In genomic region chr7:47979832-47980181, GRCh38 we compare ENCODE assay signal across 8 cellular contexts. TPM values are rescaled to one million over a fixed set of nuclear protein-coding genes. Genes with fewer than 3 reads are reported as not detected.
DNase-seq lines count a peak whose midpoint lies in the region; ATAC-seq and TF ChIP-seq lines count a peak whose summit lies in the region.

No MANE protein-coding gene starts in this region.

- H3K36me3 Mint-ChIP-seq in stimulated activated naive CD8-positive, alpha-beta T cell treated with anti-CD3 and anti-CD28 coated beads, Interleukin-15, Interleukin-2, amounts not matched to agents 100 ng/mL and 50 ng/mL, for 24 hours (ENCODE audit: low read depth), result peaks cover 37% of the 10 kb centered on the region

- no peaks in the 10 kb centered on the region for H3K9me3 Mint-ChIP-seq in stimulated activated naive CD8-positive, alpha-beta T cell treated with anti-CD3 and anti-CD28 coated beads, Interleukin-15, Interleukin-2, amounts not matched to agents 100 ng/mL and 50 ng/mL, for 24 hours

- 30% methylated on average over 7 of the region's 7 CpGs for WGBS in mammary epithelial cell (ENCODE audit: low coverage, missing lambda C conversion rate)

- dilution Hi-C loops in mammary epithelial cell (cut with HindIII; ENCODE audit: low sequenced_read_pairs), result loop anchor here (5.0 kb wide), 2 partner anchors 38 to 112 kb away; no protein-coding TSS in a partner anchor

- peaks cover 21% of the 10 kb centered on the region for H3K79me2 ChIP-seq in mammary epithelial cell (ENCODE audit: insufficient read depth, low read length)

- peak overlapping the region; percentile 91 for H3K4me3 Mint-ChIP-seq in stimulated activated naive CD8-positive, alpha-beta T cell treated with anti-CD3 and anti-CD28 coated beads, Interleukin-15, Interleukin-2, amounts not matched to agents 100 ng/mL and 50 ng/mL, for 24 hours

- DNase-seq in stimulated activated naive CD8-positive, alpha-beta T cell treated with anti-CD3 and anti-CD28 coated beads, Interleukin-15, Interleukin-2, amounts not matched to agents 100 U/mL and 50 U/mL, for 24 hours, result no peak
- DNase-seq in mammary epithelial cell (peak; percentile 9), vagina (ENCODE audit: extremely low spot score in 2 of 2) (no peak), NCI-H345 (lab: John Stamatoyannopoulos, UW) (no peak), left lobe of liver (ENCODE audit: low spot score) (no peak)
- DNase-seq in activated effector memory CD4-positive, alpha-beta T cell treated with Interleukin-2 at 50 U/mL for 16 hours, result no peak

- peak overlapping the region; percentile 66 for H3K4me2 ChIP-seq in mammary epithelial cell (ENCODE audit: insufficient read depth, low read depth, low read length)

- intact Hi-C loops in mammary epithelial cell (cut with micrococcal nuclease) (loop anchor here (1.0 to 5.0 kb wide), 2 partner anchors 57 to 109 kb away; partner anchors contain the start of genes C7orf57 and UPP1), vagina (cut with DNase I) (no loop called here)

- no peak overlapping the region for H3K9ac ChIP-seq in mammary epithelial cell (ENCODE audit: insufficient read depth, low read length)
- no peak overlapping the region for H3K9ac ChIP-seq in mucosa of rectum (ENCODE audit: low read depth in 1 of 2, low read length in 2 of 2)

- H3K4me1 ChIP-seq in mammary epithelial cell (ENCODE audit: insufficient read depth, low read length) (peaks cover 10% of the 10 kb centered on the region), mucosa of rectum (ENCODE audit: control insufficient read depth in 2 of 2, insufficient read depth in 2 of 2, low read length in 2 of 2) (peaks cover 8 to 10% of the 10 kb centered on the region in 2 donors), vagina (peaks cover 14% of the 10 kb centered on the region)

- no peaks in the 10 kb centered on the region for H3K27me3 ChIP-seq in mammary epithelial cell (ENCODE audit: insufficient read depth, low read length)
- H3K27me3 ChIP-seq in mucosa of rectum (ENCODE audit: control insufficient read depth in 2 of 2, insufficient read depth in 2 of 2, low read length in 2 of 2), result no peaks in the 10 kb centered on the region
- H3K27me3 ChIP-seq in vagina, result no peaks in the 10 kb centered on the region

- BruUV-seq in mammary epithelial cell (replicated peaks; lab: Mats Ljungman, UMichigan), result no TSS peak

- ATAC-seq in stimulated activated naive CD8-positive, alpha-beta T cell treated with anti-CD3 and anti-CD28 coated beads, Interleukin-15, Interleukin-2, amounts not matched to agents 100 U/mL and 50 U/mL, for 24 hours, result no peak
- no peak for ATAC-seq in left lobe of liver

- no peak overlapping the region for H3K27ac Mint-ChIP-seq in stimulated activated naive CD8-positive, alpha-beta T cell treated with anti-CD3 and anti-CD28 coated beads, Interleukin-15, Interleukin-2, amounts not matched to agents 100 ng/mL and 50 ng/mL, for 24 hours

- H3K27me3 Mint-ChIP-seq in stimulated activated naive CD8-positive, alpha-beta T cell treated with anti-CD3 and anti-CD28 coated beads, Interleukin-15, Interleukin-2, amounts not matched to agents 100 ng/mL and 50 ng/mL, for 24 hours, result no peaks in the 10 kb centered on the region

- in situ Hi-C loops in mammary epithelial cell (cut with MboI; ENCODE audit: low sequenced_read_pairs in 2 of 2), result loop anchor here (5.0 to 10.0 kb wide), 2 partner anchors 112 to 135 kb away; no protein-coding TSS in a partner anchor

- no peak overlapping the region for H3K27ac ChIP-seq in mammary epithelial cell (ENCODE audit: insufficient read depth, low read depth, low read length)
- H3K27ac ChIP-seq in mucosa of rectum (ENCODE audit: low read depth in 2 of 2, low read length in 2 of 2), result peak overlapping the region; percentile 92 to 94
- peak overlapping the region; percentile 93 for H3K27ac ChIP-seq in vagina

- CTCF ChIA-PET in mammary epithelial cell (lab: Charles Lee; ENCODE audit: low non-redundant PET), result no interaction called here

- peaks cover 36% of the 10 kb centered on the region for H3K4me1 Mint-ChIP-seq in stimulated activated naive CD8-positive, alpha-beta T cell treated with anti-CD3 and anti-CD28 coated beads, Interleukin-15, Interleukin-2, amounts not matched to agents 100 ng/mL and 50 ng/mL, for 24 hours (ENCODE audit: low read depth)

- peak overlapping the region; percentile 89 for H2AFZ ChIP-seq in mammary epithelial cell (ENCODE audit: low read depth, low read length)

- peak overlapping the region; percentile 73 to 90 (median 78) for H3K4me3 ChIP-seq in mammary epithelial cell (replicated peaks in 1 of 3; ENCODE audit: insufficient read depth in 1 of 3, low read depth in 2 of 3, low read length in 3 of 3)
- H3K4me3 ChIP-seq in mucosa of rectum (ENCODE audit: low read length in 2 of 2), result peak overlapping the region; percentile 65 to 93
- H3K4me3 ChIP-seq in vagina, result peak overlapping the region; percentile 77 to 83

- no peak for TF ChIP-seq POLR2A in vagina (IDR thresholded peaks at IDR 0.05)

- TF ChIP-seq CTCF in mammary epithelial cell (conservative IDR thresholded peaks at IDR 0.05 in 1 of 2, IDR thresholded peaks at IDR 0.05 in 1 of 2; ENCODE audit: extremely low read depth in 1 of 2, insufficient read depth in 1 of 2, low read depth in 1 of 2, low read length in 2 of 2) (no peak), vagina (IDR thresholded peaks at IDR 0.05) (no peak)

- no peaks in the 10 kb centered on the region for H3K9me3 ChIP-seq in mammary epithelial cell (replicated peaks; ENCODE audit: insufficient read depth, low read length)
- no peaks in the 10 kb centered on the region for H3K9me3 ChIP-seq in mucosa of rectum (ENCODE audit: control insufficient read depth in 2 of 2, low read length in 2 of 2)
- H3K9me3 ChIP-seq in vagina, result no peaks in the 10 kb centered on the region

- peaks cover 22% of the 10 kb centered on the region for H3K36me3 ChIP-seq in mammary epithelial cell (ENCODE audit: insufficient read depth, low read length)
- H3K36me3 ChIP-seq in mucosa of rectum (ENCODE audit: control insufficient read depth in 2 of 2, insufficient read depth in 2 of 2, low read length in 2 of 2), result peaks cover 23 to 33% of the 10 kb centered on the region in 2 donors
- H3K36me3 ChIP-seq in vagina, result peaks cover 8 to 30% of the 10 kb centered on the region in 2 donors

- H4K20me1 ChIP-seq in mammary epithelial cell (ENCODE audit: insufficient read depth, low read length), result no peaks in the 10 kb centered on the region

RNA-seq across cellular contexts. Expression of gene HUS1, which starts 0.4 kb away (rescaled TPM):
- total RNA-seq in mammary epithelial cell, result 10 to 100 TPM; 31.3 to 36.8 TPM
- 23.2 TPM for polyA plus RNA-seq in mammary epithelial cell
- 12.4 TPM for polyA minus RNA-seq in mammary epithelial cell
- 28.5 TPM for total RNA-seq in vagina
- total RNA-seq in left lobe of liver, result 15.4 TPM

RNA-seq across cellular contexts. Expression of gene PKD1L1, which starts 31.5 kb away (rescaled TPM):
- total RNA-seq in mammary epithelial cell (under 1 TPM in 1 of 2 donors, not detected in 1; 0.17 TPM), vagina (0.49 TPM), left lobe of liver (0.45 TPM)
- 0.09 TPM for polyA plus RNA-seq in mammary epithelial cell
- not detected for polyA minus RNA-seq in mammary epithelial cell

RNA-seq across cellular contexts. Expression of gene SUN3, which starts 49.1 kb away (rescaled TPM):
- total RNA-seq in mammary epithelial cell (under 1 TPM in 1 of 2 donors, not detected in 1; 0.45 TPM), vagina (not detected), left lobe of liver (not detected)
- polyA plus RNA-seq in mammary epithelial cell, result 0.16 TPM
- polyA minus RNA-seq in mammary epithelial cell, result not detected

RNA-seq across cellular contexts. Expression of gene C7orf57, which starts 55.5 kb away (rescaled TPM):
- 1 to 10 TPM in 1 of 2 donors, under 1 TPM in 1; 0.67 to 2.0 TPM for total RNA-seq in mammary epithelial cell
- polyA plus RNA-seq in mammary epithelial cell, result 1.1 TPM
- polyA minus RNA-seq in mammary epithelial cell, result not detected
- not detected for total RNA-seq in vagina
- total RNA-seq in left lobe of liver, result not detected
